ENCODE assay signal across 8 cellular contexts in genomic region chr2:176126929-176127768, GRCh38. TPM values are rescaled to one million over a fixed set of nuclear protein-coding genes. Genes with fewer than 3 reads are reported as not detected.
DNase-seq lines count a peak whose midpoint lies in the region; ATAC-seq, FAIRE-seq and TF ChIP-seq lines count a peak whose summit lies in the region.

No MANE protein-coding gene starts in this region.

- ATAC-seq in Right ventricle myocardium superior (ENCODE audit: poor library complexity): no peak
- ATAC-seq in Right ventricle myocardium inferior: no peak

- peak; percentile 81 for TF ChIP-seq CTCF in epithelial cell of proximal tubule (conservative IDR thresholded peaks at IDR 0.05; ENCODE audit: low read depth, low read length)
- TF ChIP-seq CTCF in type B pancreatic cell (conservative IDR thresholded peaks at IDR 0.05): peak; percentile 97

- no peaks in the 10 kb centered on the region for H3K9me3 Mint-ChIP-seq in type B pancreatic cell

- H3K36me3 Mint-ChIP-seq in type B pancreatic cell: no peaks in the 10 kb centered on the region

- DNase-seq in Right ventricle myocardium superior (peak; percentile 66), Right ventricle myocardium inferior (ENCODE audit: missing footprints) (no peak), NCI-H69 (lab: John Stamatoyannopoulos, UW) (peak; percentile 47), epithelial cell of proximal tubule (ENCODE audit: low read depth) (no peak), non-pigmented ciliary epithelial cell (ENCODE audit: low read depth) (peak; percentile 8), type B pancreatic cell (ENCODE audit: extremely low spot score, unreplicated experiment) (no peak), GM12891 (ENCODE audit: insufficient read length, low spot score) (no peak)
- peak; percentile 47 for DNase-seq in activated CD8-positive, alpha-beta memory T cell treated with anti-CD3 and anti-CD28 coated beads, Interleukin-2, amount 50 U/mL, for 1 hour (ENCODE audit: extremely low read depth)

- no peak for FAIRE-seq in GM12891 (lab: Jason Lieb, UNC)

- peaks cover 25% of the 10 kb centered on the region for H3K4me1 Mint-ChIP-seq in type B pancreatic cell (ENCODE audit: unreplicated experiment)

- H3K27me3 Mint-ChIP-seq in type B pancreatic cell: peaks cover 83% of the 10 kb centered on the region

- H3K4me3 ChIP-seq in epithelial cell of proximal tubule (ENCODE audit: low read depth, low read length): peak overlapping the region; percentile 63

- TF ChIP-seq POLR2A in GM12891 (IDR thresholded peaks at IDR 0.05; ENCODE audit: low read depth, low read length): no peak

- no peak overlapping the region for H3K27ac Mint-ChIP-seq in type B pancreatic cell

- intact Hi-C loops in Right ventricle myocardium superior (cut with DNase I): loop anchor here (10.0 kb wide), 2 partner anchors 688 to 1018 kb away; no protein-coding TSS in a partner anchor
- intact Hi-C loops in Right ventricle myocardium inferior (cut with DNase I): loop anchor here (2.0 to 5.0 kb wide), 5 partner anchors 425 to 1022 kb away; no protein-coding TSS in a partner anchor

- peak overlapping the region; percentile 5 for H3K4me3 Mint-ChIP-seq in type B pancreatic cell

TF ChIP-seq in GM12891, 5 proteins besides CTCF, POLR2A, EP300 and RAD21:
- no peak for TF ChIP-seq POU2F2 (IDR thresholded peaks at IDR 0.05; ENCODE audit: low read depth, low read length)
- TF ChIP-seq TAF1 (IDR thresholded peaks at IDR 0.05; ENCODE audit: low read depth, low read length): no peak
- no peak for TF ChIP-seq SPI1 (IDR thresholded peaks at IDR 0.05; ENCODE audit: low read depth, low read length)
- TF ChIP-seq PAX5 (IDR thresholded peaks at IDR 0.05; ENCODE audit: insufficient read depth, low read length, severe bottlenecking): no peak
- TF ChIP-seq POLR2AphosphoS5 (IDR thresholded peaks at IDR 0.05; ENCODE audit: low read depth, low read length): no peak

RNA-seq across cellular contexts. Expression of gene HOXD8, which starts 2.4 kb away (rescaled TPM):
- total RNA-seq in Right ventricle myocardium superior: 0.32 TPM
- total RNA-seq in Right ventricle myocardium inferior: 0.16 TPM
- total RNA-seq in epithelial cell of proximal tubule: 18.0 and 26.5 TPM in 2 replicates
- total RNA-seq in type B pancreatic cell (ENCODE audit: low replicate concordance): 2.8 TPM in 1 of 2 replicates, not detected in the other
- not detected for polyA plus RNA-seq in GM12891 (2012; ENCODE audit: low read depth, missing spikeins)

RNA-seq across cellular contexts. Expression of gene HOXD9, which starts 4.6 kb away (rescaled TPM):
- total RNA-seq in Right ventricle myocardium superior: not detected
- total RNA-seq in Right ventricle myocardium inferior: not detected
- total RNA-seq in epithelial cell of proximal tubule: 9.8 and 11.5 TPM in 2 replicates
- 0.19 and 1.5 TPM in 2 replicates for total RNA-seq in type B pancreatic cell (ENCODE audit: low replicate concordance)
- polyA plus RNA-seq in GM12891 (2012; ENCODE audit: low read depth, missing spikeins): not detected

RNA-seq across cellular contexts. Expression of gene HOXD10, which starts 10.6 kb away (rescaled TPM):
- total RNA-seq in Right ventricle myocardium superior (not detected), Right ventricle myocardium inferior (not detected), epithelial cell of proximal tubule (14.3 and 18.8 TPM in 2 replicates), type B pancreatic cell (ENCODE audit: low replicate concordance) (0.19 and 0.56 TPM in 2 replicates)
- polyA plus RNA-seq in GM12891 (2012; ENCODE audit: low read depth, missing spikeins): not detected

RNA-seq across cellular contexts. Expression of gene HOXD11, which starts 20.1 kb away (rescaled TPM):
- total RNA-seq in Right ventricle myocardium superior (not detected), Right ventricle myocardium inferior (not detected), epithelial cell of proximal tubule (17.5 and 25.1 TPM in 2 replicates), type B pancreatic cell (ENCODE audit: low replicate concordance) (0.21 and 1.1 TPM in 2 replicates)
- polyA plus RNA-seq in GM12891 (2012; ENCODE audit: low read depth, missing spikeins): 0.09 TPM

RNA-seq across cellular contexts. Expression of gene HOXD4, which starts 24.2 kb away (rescaled TPM):
- total RNA-seq in Right ventricle myocardium superior: not detected
- not detected for total RNA-seq in Right ventricle myocardium inferior
- 26.0 and 28.0 TPM in 2 replicates for total RNA-seq in epithelial cell of proximal tubule
- total RNA-seq in type B pancreatic cell (ENCODE audit: low replicate concordance): 37.0 TPM in 1 of 2 replicates, not detected in the other
- polyA plus RNA-seq in GM12891 (2012; ENCODE audit: low read depth, missing spikeins): not detected

Comparison
In these comparisons a context has a peak if more than half of its experiments do, and no peak if none do; other contexts are left out.
1. DNase-seq: peak in Right ventricle myocardium superior (single experiment), NCI-H69 (single experiment), activated CD8-positive, alpha-beta memory T cell treated with anti-CD3 and anti-CD28 coated beads, Interleukin-2, amount 50 U/mL, for 1 hour (single experiment) and non-pigmented ciliary epithelial cell (single experiment); none in Right ventricle myocardium inferior (single experiment), epithelial cell of proximal tubule (single experiment), type B pancreatic cell (single experiment) and GM12891 (single experiment).